In the genomic region with DNA sequence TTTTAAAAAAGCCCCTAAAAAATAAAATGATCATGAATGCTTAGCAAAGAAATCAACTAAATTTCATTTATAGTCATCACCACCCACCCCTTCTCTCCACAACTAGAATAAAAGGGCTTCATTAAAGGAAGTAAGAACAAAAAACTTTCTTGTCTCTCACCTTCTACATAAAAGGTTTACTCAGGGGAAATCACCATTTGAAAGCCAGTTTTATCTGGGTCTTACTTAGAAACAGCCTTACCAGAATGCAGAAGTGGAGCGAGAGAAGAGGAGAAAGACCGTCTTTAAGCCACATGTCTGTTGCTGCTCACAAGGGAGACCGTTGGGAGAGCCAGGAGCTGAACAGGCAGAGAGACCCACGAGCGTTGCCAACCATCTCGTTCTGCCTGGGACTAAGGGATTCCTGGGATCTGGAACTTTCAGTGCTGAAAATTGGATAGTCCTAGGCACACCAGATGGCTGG, we compare ENCODE assay signal across 13 cellular contexts.
A peak's percentile ranks its signal among the peaks of the same experiment; 100 is the strongest.
DNase-seq lines count a peak whose midpoint lies in the region; ATAC-seq and TF ChIP-seq lines count a peak whose summit lies in the region.
"Had no signal": no experiment of that assay in that cellular context is flagged by ENCODE, and none has a peak within 500 bp of the region (broad histone marks: within the 10 kb centered on the region; RNA-seq: fewer than 3 reads in every experiment).

No MANE protein-coding gene starts in this region.

- peak overlapping the region; percentile 77 for H3K27ac Mint-ChIP-seq in activated T-helper 2 cell treated with anti-CD3 and anti-CD28 coated beads, Interferon-gamma antibody, Interleukin-2, Interleukin-4, amounts not matched to agents 10 μg/mL and 5 μg/mL and 100 μg/mL, durations not matched to agents 14 hours and 24 hours and 36 hours
- peak overlapping the region in 1 of 7 donors; percentile 29 for H3K27ac Mint-ChIP-seq in CD4-positive, alpha-beta memory T cell

- H3K9me3 Mint-ChIP-seq in activated T-helper 2 cell treated with anti-CD3 and anti-CD28 coated beads, Interferon-gamma antibody, Interleukin-2, Interleukin-4, amounts not matched to agents 10 μg/mL and 5 μg/mL and 100 μg/mL, durations not matched to agents 14 hours and 24 hours and 36 hours = no peaks in the 10 kb centered on the region
- peaks cover 0 to 4% (median 0%) of the 10 kb centered on the region in 8 donors for H3K9me3 Mint-ChIP-seq in CD4-positive, alpha-beta memory T cell
- H3K9me3 Mint-ChIP-seq: IgD-negative memory B cell had no signal

- H3K27me3 ChIP-seq in CD4-positive, alpha-beta memory T cell (ENCODE audit: insufficient read depth, low read length) = no peaks in the 10 kb centered on the region
- H3K27me3 ChIP-seq: thyroid gland had no signal

- no peaks in the 10 kb centered on the region for H3K36me3 ChIP-seq in CD4-positive, alpha-beta memory T cell (ENCODE audit: insufficient read depth, low read length)
- H3K36me3 ChIP-seq: thyroid gland had no signal

- no peaks in the 10 kb centered on the region for H3K36me3 Mint-ChIP-seq in activated T-helper 2 cell treated with anti-CD3 and anti-CD28 coated beads, Interferon-gamma antibody, Interleukin-2, Interleukin-4, amounts not matched to agents 10 μg/mL and 5 μg/mL and 100 μg/mL, durations not matched to agents 14 hours and 24 hours and 36 hours (ENCODE audit: low read depth)
- H3K36me3 Mint-ChIP-seq in CD4-positive, alpha-beta memory T cell = no peaks in the 10 kb centered on the region

- ATAC-seq in GM19035 (IDR thresholded peaks at IDR 0.05; ENCODE audit: unreplicated experiment) (peak; percentile 63), HG03432 (IDR thresholded peaks at IDR 0.05; ENCODE audit: unreplicated experiment) (peak; percentile 65), GM21381 (IDR thresholded peaks at IDR 0.05; ENCODE audit: unreplicated experiment) (no peak)

- DNase-seq in GM10248 (ENCODE audit: extremely low spot score) (peak; percentile 65), AML-193 (lab: John Stamatoyannopoulos, UW) (no peak), NOMO-1 treated with dmso at 0.1 percent for 144 hours (lab: John Stamatoyannopoulos, UW; ENCODE audit: unreplicated experiment) (no peak)
- DNase-seq in activated T-helper 2 cell treated with anti-CD3 and anti-CD28 coated beads, Interferon-gamma antibody, Interleukin-2, Interleukin-4, amounts not matched to agents 10 μg/mL and 5 μg/mL and 100 μg/mL, durations not matched to agents 14 hours and 24 hours and 36 hours (ENCODE audit: low spot score) = no peak
- no peak for DNase-seq in CD4-positive, alpha-beta memory T cell
- DNase-seq: NCI-H226, SIG-M5, thyroid gland had no signal

- no peak overlapping the region for H3K4me3 ChIP-seq in CD4-positive, alpha-beta memory T cell (ENCODE audit: low read length in 2 of 2)
- H3K4me3 ChIP-seq: thyroid gland had no signal

- H3K27ac ChIP-seq in CD4-positive, alpha-beta memory T cell (ENCODE audit: low read depth, low read length) = no peak overlapping the region
- H3K27ac ChIP-seq: C4-2B, thyroid gland had no signal

- peaks cover 12% of the 10 kb centered on the region for H3K4me1 ChIP-seq in CD4-positive, alpha-beta memory T cell (ENCODE audit: insufficient read depth, low read length)
- H3K4me1 ChIP-seq: thyroid gland had no signal

- intact Hi-C loops in activated T-helper 2 cell treated with anti-CD3 and anti-CD28 coated beads, Interferon-gamma antibody, Interleukin-2, Interleukin-4, amounts not matched to agents 10 μg/mL and 5 μg/mL and 100 μg/mL, durations not matched to agents 14 hours and 24 hours and 36 hours (cut with micrococcal nuclease) = loop anchor here (5.0 kb wide), 1 partner anchor 33 kb away; no protein-coding TSS in a partner anchor
- intact Hi-C loops in CD4-positive, alpha-beta memory T cell (cut with micrococcal nuclease) = no loop called here

- TF ChIP-seq CTCF in GM10248 (IDR thresholded peaks at IDR 0.05; ENCODE audit: control extremely low read depth, extremely low read depth, low read depth, missing control alignments) = no peak

- POLR2A ChIA-PET in GM10248 (lab: Yijun Ruan, JAX) = no interaction called here
- POLR2A ChIA-PET in CD4-positive, alpha-beta memory T cell (lab: Charles Lee; ENCODE audit: partially characterized antibody) = no interaction called here

- H3K27me3 Mint-ChIP-seq in activated T-helper 2 cell treated with anti-CD3 and anti-CD28 coated beads, Interferon-gamma antibody, Interleukin-2, Interleukin-4, amounts not matched to agents 10 μg/mL and 5 μg/mL and 100 μg/mL, durations not matched to agents 14 hours and 24 hours and 36 hours (ENCODE audit: low read depth) = no peaks in the 10 kb centered on the region
- H3K27me3 Mint-ChIP-seq in CD4-positive, alpha-beta memory T cell = peaks cover 0 to 3% of the 10 kb centered on the region in 2 donors

- peak overlapping the region; percentile 31 for H3K4me3 Mint-ChIP-seq in activated T-helper 2 cell treated with anti-CD3 and anti-CD28 coated beads, Interferon-gamma antibody, Interleukin-2, Interleukin-4, amounts not matched to agents 10 μg/mL and 5 μg/mL and 100 μg/mL, durations not matched to agents 14 hours and 24 hours and 36 hours (ENCODE audit: low read depth)
- H3K4me3 Mint-ChIP-seq in CD4-positive, alpha-beta memory T cell = no peak overlapping the region

- H3K9me3 ChIP-seq in CD4-positive, alpha-beta memory T cell (ENCODE audit: control insufficient read depth in 1 of 2, low read length in 2 of 2) = no peaks in the 10 kb centered on the region
- H3K9me3 ChIP-seq: thyroid gland had no signal

- H3K4me1 Mint-ChIP-seq in activated T-helper 2 cell treated with anti-CD3 and anti-CD28 coated beads, Interferon-gamma antibody, Interleukin-2, Interleukin-4, amounts not matched to agents 10 μg/mL and 5 μg/mL and 100 μg/mL, durations not matched to agents 14 hours and 24 hours and 36 hours (ENCODE audit: low read depth) = peaks cover 29% of the 10 kb centered on the region
- H3K4me1 Mint-ChIP-seq in CD4-positive, alpha-beta memory T cell = peaks cover 0 to 5% (median 1%) of the 10 kb centered on the region in 4 donors

- CTCF ChIA-PET in GM10248 (lab: Yijun Ruan, JAX) = interaction anchor here (0.8 to 1.4 kb wide), 3 partner anchors 9 to 179 kb away, joined by 3 to 4 read pairs (median 4); no protein-coding TSS in a partner anchor
- CTCF ChIA-PET in CD4-positive, alpha-beta memory T cell (lab: Charles Lee; ENCODE audit: partially characterized antibody) = no interaction called here
